20 cellular contexts compared by ENCODE assay signal in the genomic region with DNA sequence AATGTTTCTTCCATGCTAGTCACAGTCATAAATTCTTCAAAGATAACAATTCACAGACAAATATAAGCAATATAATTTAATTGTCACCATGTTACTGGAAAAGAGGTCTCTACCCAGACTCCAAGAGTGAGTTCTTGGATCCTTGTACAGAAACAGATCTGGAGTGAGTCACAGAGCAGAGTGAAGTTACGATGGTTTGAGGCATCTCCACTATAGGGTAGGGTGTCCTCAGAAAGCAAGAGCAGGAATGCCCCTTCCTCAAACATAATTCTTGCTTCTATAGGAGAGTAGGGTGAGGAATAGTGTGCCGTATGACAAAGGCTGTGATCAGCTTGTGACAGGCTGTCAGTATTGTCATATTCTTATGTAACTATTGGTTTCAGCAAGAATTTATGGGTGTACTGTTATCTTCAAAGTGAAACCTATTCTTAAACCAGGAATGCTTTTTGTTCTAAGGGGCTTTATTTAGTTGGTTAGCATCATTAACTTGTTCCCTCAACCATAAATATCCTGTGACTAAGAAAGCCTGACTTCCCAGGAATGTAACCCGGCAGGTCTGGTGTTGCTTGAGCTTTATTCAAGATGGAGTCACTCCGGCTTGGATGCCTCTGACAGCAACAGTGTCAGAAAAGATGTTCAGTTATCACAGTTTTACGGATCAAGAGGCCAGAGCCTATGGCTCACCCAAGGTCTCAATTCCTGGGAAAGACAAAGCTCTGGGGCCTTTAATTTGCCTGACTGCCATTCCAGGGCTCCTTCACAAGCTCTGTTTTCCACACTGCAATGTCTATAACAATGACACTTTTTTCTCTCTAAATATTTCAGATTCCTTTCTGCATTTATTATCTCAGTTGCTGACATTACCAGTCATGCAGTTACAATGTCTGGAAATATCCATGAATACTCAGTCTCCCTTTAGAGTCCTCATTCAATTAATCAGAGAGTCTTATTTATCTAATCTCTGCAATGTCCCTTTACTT.
DNase-seq lines count a peak whose midpoint lies in the region; ATAC-seq and TF ChIP-seq lines count a peak whose summit lies in the region.
"Had no signal": no experiment of that assay in that cellular context is flagged by ENCODE, and none has a peak within 500 bp of the region (broad histone marks: within the 10 kb centered on the region; RNA-seq: fewer than 3 reads in every experiment).

No MANE protein-coding gene starts in this region.

- no peak for ATAC-seq in GM21381 (IDR thresholded peaks at IDR 0.05; ENCODE audit: unreplicated experiment)
- ATAC-seq: activated CD8-positive, alpha-beta memory T cell treated with anti-CD3 and anti-CD28 coated beads, Interleukin-2, amount 10 ng/mL, durations not matched to agents 7 days and 5 days; left cardiac atrium had no signal

- H3K4me3 Mint-ChIP-seq in CD14-positive monocyte = no peak overlapping the region
- H3K4me3 Mint-ChIP-seq: activated CD8-positive, alpha-beta memory T cell treated with anti-CD3 and anti-CD28 coated beads, Interleukin-2, amount 10 ng/mL, durations not matched to agents 7 days and 5 days had no signal

- peaks cover 0 to 1% (median 0%) of the 10 kb centered on the region in 3 donors for H3K27me3 Mint-ChIP-seq in CD14-positive monocyte (ENCODE audit: low read depth in 3 of 3)
- H3K27me3 Mint-ChIP-seq: activated CD8-positive, alpha-beta memory T cell treated with anti-CD3 and anti-CD28 coated beads, Interleukin-2, amount 10 ng/mL, durations not matched to agents 7 days and 5 days had no signal

- H3K27ac Mint-ChIP-seq in CD14-positive monocyte = no peak overlapping the region
- H3K27ac Mint-ChIP-seq: activated CD8-positive, alpha-beta memory T cell treated with anti-CD3 and anti-CD28 coated beads, Interleukin-2, amount 10 ng/mL, durations not matched to agents 7 days and 5 days had no signal

- TF ChIP-seq CTCF in CD14-positive monocyte (IDR thresholded peaks at IDR 0.05) = no peak

- no peaks in the 10 kb centered on the region for H3K4me1 Mint-ChIP-seq in CD14-positive monocyte
- H3K4me1 Mint-ChIP-seq: activated CD8-positive, alpha-beta memory T cell treated with anti-CD3 and anti-CD28 coated beads, Interleukin-2, amount 10 ng/mL, durations not matched to agents 7 days and 5 days had no signal

- H3K36me3 Mint-ChIP-seq in CD14-positive monocyte = no peaks in the 10 kb centered on the region
- H3K36me3 Mint-ChIP-seq: activated CD8-positive, alpha-beta memory T cell treated with anti-CD3 and anti-CD28 coated beads, Interleukin-2, amount 10 ng/mL, durations not matched to agents 7 days and 5 days had no signal

- peaks cover 4 to 17% (median 7%) of the 10 kb centered on the region in 7 donors for H3K9me3 Mint-ChIP-seq in CD14-positive monocyte

- intact Hi-C loops in CD14-positive monocyte (cut with micrococcal nuclease) = no loop called here

- DNase-seq in GM03348 (ENCODE audit: low spot score) (peak; percentile 50), amniotic epithelial cell (ENCODE audit: low read depth) (peak; percentile 1), iris pigment epithelial cell (ENCODE audit: low read depth) (peak; percentile 10), renal cortical epithelial cell (ENCODE audit: low read depth) (peak; percentile 88), CD14-positive monocyte (ENCODE audit: low spot score) (no peak), NCI-H774 (lab: John Stamatoyannopoulos, UW) (no peak), retina (no peak)
- DNase-seq: activated CD4-positive, alpha-beta T cell treated with anti-CD3 and anti-CD28 coated beads for 4 hours; activated CD8-positive, alpha-beta memory T cell treated with anti-CD3 and anti-CD28 coated beads, Interleukin-2, amount 10 ng/mL, durations not matched to agents 7 days and 5 days; activated effector memory CD4-positive, alpha-beta T cell treated with Interleukin-2 at 50 U/mL for 16 hours; amniotic stem cell; cerebellar nuclear complex; effector memory CD4-positive, alpha-beta T cell; hippocampal formation; left cardiac atrium; NCI-H1105 treated with DMSO at 0.1 percent for 48 hours; NCI-H2171 treated with DMSO at 0.1 percent for 48 hours; sigmoid colon; stimulated activated CD4-positive, alpha-beta T cell treated with anti-CD3 and anti-CD28 coated beads, Interleukin-4, amount 100 ng/mL, for 1 hour had no signal

Comparison
In these comparisons a context has a peak if more than half of its experiments do, and no peak if none do; other contexts are left out.
1. DNase-seq: peak in GM03348 (single experiment), amniotic epithelial cell (single experiment), iris pigment epithelial cell (single experiment) and renal cortical epithelial cell (single experiment); none in CD14-positive monocyte (single experiment), NCI-H774 (single experiment) and retina (single experiment).